Comparison of ENCODE assay signal across 10 cellular contexts in the genomic region with DNA sequence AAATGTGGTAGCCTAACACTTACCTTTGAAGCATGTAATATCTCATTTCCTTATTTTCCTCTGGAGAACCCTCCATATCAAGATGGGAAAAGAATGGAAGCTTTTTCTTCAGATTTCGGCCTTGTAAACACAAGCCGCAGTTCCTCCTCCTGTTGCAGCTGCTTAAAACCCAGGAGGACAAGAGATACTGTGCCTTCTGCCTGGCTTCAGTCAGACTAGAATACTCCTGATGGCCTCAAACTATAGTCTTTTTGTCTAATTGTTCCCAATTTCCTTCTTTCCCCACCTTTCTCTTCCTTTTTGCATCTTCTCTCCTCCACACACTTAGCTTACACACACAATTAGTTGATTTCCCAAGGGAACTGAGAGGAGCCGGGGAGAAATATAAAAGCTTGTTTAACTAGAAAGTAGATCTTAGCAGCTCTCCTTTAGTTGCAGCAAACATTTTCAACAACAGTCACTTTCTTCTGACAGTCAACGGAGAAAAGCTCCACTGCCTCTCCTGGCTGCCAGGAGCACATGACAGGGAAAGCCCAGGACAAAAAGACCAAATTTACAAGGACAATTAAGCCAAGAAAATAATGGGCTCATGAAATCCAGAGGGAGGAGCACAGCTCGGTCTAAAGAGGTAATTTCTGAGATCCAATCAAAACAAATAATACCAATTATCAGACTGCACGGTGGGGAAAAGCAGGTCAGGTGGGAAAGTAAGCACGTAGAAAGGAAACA.
DNase-seq lines count a peak whose midpoint lies in the region; ATAC-seq and TF ChIP-seq lines count a peak whose summit lies in the region.
"Had no signal": no experiment of that assay in that cellular context is flagged by ENCODE, and none has a peak within 500 bp of the region (broad histone marks: within the 10 kb centered on the region; RNA-seq: fewer than 3 reads in every experiment).

No MANE protein-coding gene starts in this region.

- H3K27ac ChIP-seq in BLaER1 = no peak overlapping the region

- H3K9me3 Mint-ChIP-seq in nephron = no peaks in the 10 kb centered on the region
- H3K9me3 Mint-ChIP-seq: activated T-cell treated with anti-CD3 and anti-CD28 coated beads, Interleukin-2, amount 50 U/mL, for 4 hours; T-cell had no signal

- H4K20me1 ChIP-seq in BLaER1 = peaks cover 48% of the 10 kb centered on the region

- no peaks in the 10 kb centered on the region for H3K27me3 ChIP-seq in BLaER1
- no peaks in the 10 kb centered on the region for H3K27me3 ChIP-seq in endocrine pancreas (ENCODE audit: control insufficient read depth, insufficient read depth, low read length)

- peaks cover 12% of the 10 kb centered on the region for H3K4me1 ChIP-seq in BLaER1
- H3K4me1 ChIP-seq in endocrine pancreas (ENCODE audit: control insufficient read depth, insufficient read depth, low read length) = peaks cover 11% of the 10 kb centered on the region

- peak overlapping the region; percentile 37; the same call in 1 of the 2 replicates for H3K9ac ChIP-seq in BLaER1
- peak overlapping the region; percentile 62 for H3K9ac ChIP-seq in endocrine pancreas (ENCODE audit: control insufficient read depth, insufficient read depth, low read length)

- peaks cover 25% of the 10 kb centered on the region for H3K36me3 ChIP-seq in BLaER1
- no peaks in the 10 kb centered on the region for H3K36me3 ChIP-seq in endocrine pancreas (ENCODE audit: control insufficient read depth, insufficient read depth, low read length)

- peak overlapping the region; percentile 16 for H3K4me2 ChIP-seq in BLaER1

- ATAC-seq in GM21390 (IDR thresholded peaks at IDR 0.05; ENCODE audit: unreplicated experiment) = no peak
- ATAC-seq: activated T-cell treated with anti-CD3 and anti-CD28 coated beads, Interleukin-2, amount 50 U/mL, for 4 hours; T-cell had no signal

- peak in 1 of 3 experiments; percentile 12 for TF ChIP-seq CTCF in nephron (IDR thresholded peaks at IDR 0.05; ENCODE audit: unreplicated experiment in 3 of 3)

- no peaks in the 10 kb centered on the region for H3K9me3 ChIP-seq in BLaER1
- H3K9me3 ChIP-seq in endocrine pancreas (ENCODE audit: control insufficient read depth, low read length) = no peaks in the 10 kb centered on the region

- peak overlapping the region; percentile 63 to 88 (median 70) for H3K27ac Mint-ChIP-seq in nephron
- H3K27ac Mint-ChIP-seq: T-cell had no signal

- DNase-seq in NCI-H146 treated with DMSO at 0.1 percent for 48 hours (lab: John Stamatoyannopoulos, UW; ENCODE audit: unreplicated experiment) = peak; percentile 83
- no peak for DNase-seq in DMS153 (lab: John Stamatoyannopoulos, UW)
- DNase-seq in stimulated activated naive CD4-positive, alpha-beta T cell (lab: John Stamatoyannopoulos, UW) = no peak
- no peak for DNase-seq in NCI-H526 treated with DMSO at 0.1 percent for 48 hours (lab: John Stamatoyannopoulos, UW)
- DNase-seq: activated T-cell treated with anti-CD3 and anti-CD28 coated beads, Interleukin-2, amount 50 U/mL, for 4 hours; T-cell had no signal

- H3K36me3 Mint-ChIP-seq in nephron (ENCODE audit: low read depth) = peaks cover 5% of the 10 kb centered on the region

- no peak overlapping the region for H3K4me3 ChIP-seq in BLaER1
- peak overlapping the region; percentile 50 for H3K4me3 ChIP-seq in endocrine pancreas (ENCODE audit: control insufficient read depth, insufficient read depth, low read length)

- H3K4me1 Mint-ChIP-seq in nephron = peaks cover 30% of the 10 kb centered on the region
- H3K4me1 Mint-ChIP-seq: T-cell had no signal

- peak overlapping the region; percentile 1 to 20 (median 11) for H3K4me3 Mint-ChIP-seq in nephron
- H3K4me3 Mint-ChIP-seq: activated T-cell treated with anti-CD3 and anti-CD28 coated beads, Interleukin-2, amount 50 U/mL, for 4 hours; T-cell had no signal

- H3K27me3 Mint-ChIP-seq in nephron (ENCODE audit: low read depth) = no peaks in the 10 kb centered on the region
- H3K27me3 Mint-ChIP-seq: T-cell had no signal
